Comparison of ENCODE assay signal across 8 cellular contexts in the genomic region with DNA sequence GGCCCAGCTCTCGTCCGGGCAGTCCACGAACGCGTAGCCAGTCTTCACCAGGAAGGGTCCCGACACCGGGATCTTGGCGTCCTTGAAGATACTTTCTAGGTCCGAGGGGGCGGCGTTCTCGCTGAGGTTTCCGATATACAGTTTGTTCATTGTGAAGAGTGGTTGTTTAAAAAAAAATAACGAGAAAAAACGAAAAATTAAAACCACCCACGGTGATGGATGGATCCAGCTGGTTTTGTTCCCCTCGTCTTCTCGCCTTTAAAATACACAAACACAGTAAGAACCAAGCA. TPM values are rescaled to one million over a fixed set of nuclear protein-coding genes. Genes with fewer than 3 reads are reported as not detected.
A peak's percentile ranks its signal among the peaks of the same experiment; 100 is the strongest.
DNase-seq lines count a peak whose midpoint lies in the region; ATAC-seq and TF ChIP-seq lines count a peak whose summit lies in the region.

No MANE protein-coding gene starts in this region.

- intact Hi-C loops in CD4-positive, alpha-beta memory T cell (cut with micrococcal nuclease): loop anchor here (5.0 to 10.0 kb wide), 2 partner anchors 458 to 1105 kb away; a partner anchor contains a TSS
- intact Hi-C loops in mammary epithelial cell (cut with micrococcal nuclease): loop anchor here (10.0 kb wide), 1 partner anchor 285 kb away; a partner anchor contains a TSS

- BruUV-seq in mammary epithelial cell (replicated peaks; lab: Mats Ljungman, UMichigan): TSS peak; percentile 85

- H3K36me3 ChIP-seq in CD4-positive, alpha-beta memory T cell (ENCODE audit: insufficient read depth, low read length): no peaks in the 10 kb centered on the region
- H3K36me3 ChIP-seq in mammary epithelial cell (ENCODE audit: insufficient read depth, low read length): no peaks in the 10 kb centered on the region

- H3K27me3 Mint-ChIP-seq in CD4-positive, alpha-beta memory T cell: peaks cover 56 to 64% of the 10 kb centered on the region in 2 donors
- H3K27me3 Mint-ChIP-seq in natural killer cell treated with Interleukin-12 subunit alpha and Interleukin-12 subunit beta and Interleukin-15 and Interleukin-18, amount 100 ng/mL, for 72 hours: peaks cover 46 to 78% of the 10 kb centered on the region in 2 donors

- peaks cover 19 to 48% (median 34%) of the 10 kb centered on the region in 4 donors for H3K4me1 Mint-ChIP-seq in CD4-positive, alpha-beta memory T cell
- H3K4me1 Mint-ChIP-seq in natural killer cell treated with Interleukin-12 subunit alpha and Interleukin-12 subunit beta and Interleukin-15 and Interleukin-18, amount 100 ng/mL, for 72 hours (ENCODE audit: low read depth in 2 of 2): peaks cover 35 to 36% of the 10 kb centered on the region in 2 donors

- H3K4me3 ChIP-seq in CD4-positive, alpha-beta memory T cell (ENCODE audit: low read length in 2 of 2): peak overlapping the region; percentile 8 to 30
- peak overlapping the region; percentile 27 to 48 (median 45) for H3K4me3 ChIP-seq in mammary epithelial cell (replicated peaks in 1 of 3; ENCODE audit: insufficient read depth in 1 of 3, low read depth in 2 of 3, low read length in 3 of 3)

- peak overlapping the region; percentile 79 for H3K4me2 ChIP-seq in mammary epithelial cell (ENCODE audit: insufficient read depth, low read depth, low read length)

- peaks cover 4 to 7% of the 10 kb centered on the region in 2 donors for H3K36me3 Mint-ChIP-seq in CD4-positive, alpha-beta memory T cell
- H3K36me3 Mint-ChIP-seq in natural killer cell treated with Interleukin-12 subunit alpha and Interleukin-12 subunit beta and Interleukin-15 and Interleukin-18, amount 100 ng/mL, for 72 hours: peaks cover 10% of the 10 kb centered on the region

- no peaks in the 10 kb centered on the region for H3K9me3 ChIP-seq in CD4-positive, alpha-beta memory T cell (ENCODE audit: control insufficient read depth in 1 of 2, low read length in 2 of 2)
- H3K9me3 ChIP-seq in mammary epithelial cell (replicated peaks; ENCODE audit: insufficient read depth, low read length): no peaks in the 10 kb centered on the region

- dilution Hi-C loops in mammary epithelial cell (cut with HindIII; ENCODE audit: low sequenced_read_pairs): no loop called here

- no peak for ATAC-seq in natural killer cell treated with Interleukin-12 subunit alpha and Interleukin-12 subunit beta and Interleukin-15 and Interleukin-18, amount 100 ng/mL, for 72 hours
- no peak for ATAC-seq in GM21723 (IDR thresholded peaks at IDR 0.05; ENCODE audit: unreplicated experiment)

- no peak overlapping the region for H3K9ac ChIP-seq in mammary epithelial cell (ENCODE audit: insufficient read depth, low read length)

- H3K4me3 Mint-ChIP-seq in CD4-positive, alpha-beta memory T cell: peak overlapping the region; percentile 56 to 87 (median 82)
- H3K4me3 Mint-ChIP-seq in natural killer cell treated with Interleukin-12 subunit alpha and Interleukin-12 subunit beta and Interleukin-15 and Interleukin-18, amount 100 ng/mL, for 72 hours: peak overlapping the region; percentile 84

- CTCF ChIA-PET in CD4-positive, alpha-beta memory T cell (lab: Charles Lee; ENCODE audit: partially characterized antibody): interaction anchor here (0.9 kb wide), 1 partner anchor 9 kb away, joined by 3 read pairs; no protein-coding TSS in a partner anchor
- CTCF ChIA-PET in mammary epithelial cell (lab: Charles Lee; ENCODE audit: low non-redundant PET): no interaction called here

- in situ Hi-C loops in mammary epithelial cell (cut with MboI; ENCODE audit: low sequenced_read_pairs in 2 of 2): loop anchor here in 1 of 2 donors (10.0 kb wide), 1 partner anchor 195 kb away; no protein-coding TSS in a partner anchor

- H2AFZ ChIP-seq in mammary epithelial cell (ENCODE audit: low read depth, low read length): peak overlapping the region; percentile 70

- peaks cover 0 to 23% (median 9%) of the 10 kb centered on the region in 8 donors for H3K9me3 Mint-ChIP-seq in CD4-positive, alpha-beta memory T cell
- H3K9me3 Mint-ChIP-seq in natural killer cell treated with Interleukin-12 subunit alpha and Interleukin-12 subunit beta and Interleukin-15 and Interleukin-18, amount 100 ng/mL, for 72 hours: no peaks in the 10 kb centered on the region

- H3K27me3 ChIP-seq in CD4-positive, alpha-beta memory T cell (ENCODE audit: insufficient read depth, low read length): peaks cover 74% of the 10 kb centered on the region
- peaks cover 44% of the 10 kb centered on the region for H3K27me3 ChIP-seq in mammary epithelial cell (ENCODE audit: insufficient read depth, low read length)

- no peaks in the 10 kb centered on the region for H3K79me2 ChIP-seq in mammary epithelial cell (ENCODE audit: insufficient read depth, low read length)

- POLR2A ChIA-PET in CD4-positive, alpha-beta memory T cell (lab: Charles Lee; ENCODE audit: partially characterized antibody): interaction anchor here (0.6 kb wide), 1 partner anchor 10 kb away, joined by 3 read pairs; no protein-coding TSS in a partner anchor

- H3K4me1 ChIP-seq in CD4-positive, alpha-beta memory T cell (ENCODE audit: insufficient read depth, low read length): peaks cover 55% of the 10 kb centered on the region
- peaks cover 30% of the 10 kb centered on the region for H3K4me1 ChIP-seq in mammary epithelial cell (ENCODE audit: insufficient read depth, low read length)

- whole genome bisulfite sequencing in mammary epithelial cell (ENCODE audit: low coverage, missing lambda C conversion rate): no CpG with 5 or more reads among the region's 18 CpGs

- H3K27ac Mint-ChIP-seq in CD4-positive, alpha-beta memory T cell: peak overlapping the region in 6 of 7 donors; percentile 36 to 85 (median 59)
- peak overlapping the region; percentile 14 to 65 for H3K27ac Mint-ChIP-seq in natural killer cell treated with Interleukin-12 subunit alpha and Interleukin-12 subunit beta and Interleukin-15 and Interleukin-18, amount 100 ng/mL, for 72 hours

- no peak overlapping the region for H3K27ac ChIP-seq in CD4-positive, alpha-beta memory T cell (ENCODE audit: low read depth, low read length)
- no peak overlapping the region for H3K27ac ChIP-seq in mammary epithelial cell (ENCODE audit: insufficient read depth, low read depth, low read length)

- TF ChIP-seq CTCF in mammary epithelial cell (conservative IDR thresholded peaks at IDR 0.05 in 1 of 2, IDR thresholded peaks at IDR 0.05 in 1 of 2; ENCODE audit: extremely low read depth in 1 of 2, insufficient read depth in 1 of 2, low read depth in 1 of 2, low read length in 2 of 2): no peak

- no peaks in the 10 kb centered on the region for H4K20me1 ChIP-seq in mammary epithelial cell (ENCODE audit: insufficient read depth, low read length)

- DNase-seq in CD4-positive, alpha-beta memory T cell: peak in 1 of 5 donors; percentile 31
- DNase-seq in Kasumi-1 (lab: John Stamatoyannopoulos, UW) (peak; percentile 45 to 51), mammary epithelial cell (no peak), NCI-H446 treated with DMSO at 0.1 percent for 48 hours (lab: John Stamatoyannopoulos, UW) (no peak), COR-L47 (lab: John Stamatoyannopoulos, UW) (no peak), middle frontal gyrus (ENCODE audit: extremely low spot score, low spot score) (no peak)
- no peak for DNase-seq in natural killer cell treated with Interleukin-12 subunit alpha and Interleukin-12 subunit beta and Interleukin-15 and Interleukin-18, amount 100 ng/mL, for 72 hours (ENCODE audit: low spot score)

RNA-seq across cellular contexts. Expression of a gene that starts 0.4 kb away (rescaled TPM):
- not detected for total RNA-seq in CD4-positive, alpha-beta memory T cell
- polyA plus RNA-seq in CD4-positive, alpha-beta memory T cell: not detected
- 10 to 100 TPM in 1 of 2 donors, 1 to 10 TPM in 1; 5.0 to 14.4 TPM for total RNA-seq in mammary epithelial cell
- 12.4 TPM for polyA plus RNA-seq in mammary epithelial cell
- polyA minus RNA-seq in mammary epithelial cell: 28.1 TPM
- under 1 TPM; 0.31 to 0.95 TPM for total RNA-seq in natural killer cell treated with Interleukin-12 subunit alpha and Interleukin-12 subunit beta and Interleukin-15 and Interleukin-18, amount 100 ng/mL, for 72 hours

Comparison
In these comparisons a context has a peak if more than half of its experiments do, and no peak if none do; other contexts are left out.
1. DNase-seq: peak in Kasumi-1 (2 of 2); none in mammary epithelial cell (single experiment), natural killer cell treated with Interleukin-12 subunit alpha and Interleukin-12 subunit beta and Interleukin-15 and Interleukin-18, amount 100 ng/mL, for 72 hours (single experiment), NCI-H446 treated with DMSO at 0.1 percent for 48 hours (single experiment), COR-L47 (single experiment) and middle frontal gyrus (single experiment).